Comparison of ENCODE assay signal across 8 cellular contexts in genomic region chr17:31313982-31314787, GRCh38. TPM values are rescaled to one million over a fixed set of nuclear protein-coding genes. Genes with fewer than 3 reads are reported as not detected.
A peak's percentile ranks its signal among the peaks of the same experiment; 100 is the strongest.
DNase-seq lines count a peak whose midpoint lies in the region; ATAC-seq and FAIRE-seq lines count a peak whose summit lies in the region.

Gene EVI2B, minus strand, starts transcription at chr17:31314054. Its CDS starts 8,445 bp downstream, at chr17:31305609.

- ATAC-seq in HG02973 (IDR thresholded peaks at IDR 0.05; ENCODE audit: unreplicated experiment) (peak; percentile 28), left lobe of liver (no peak)

- peak within 1 kb of the TSS; percentile 88 to 97 (median 90) for H3K27ac Mint-ChIP-seq in CD4-positive, alpha-beta memory T cell

- no peaks in the 10 kb centered on the region for H3K36me3 ChIP-seq in CD4-positive, alpha-beta memory T cell (ENCODE audit: insufficient read depth, low read length)

- no peak for FAIRE-seq in urothelium cell line (lab: Jason Lieb, UNC)

- no peaks in the 10 kb centered on the region for H3K9me3 Mint-ChIP-seq in CD4-positive, alpha-beta memory T cell

- H3K4me3 ChIP-seq in CD4-positive, alpha-beta memory T cell (ENCODE audit: low read length in 2 of 2) = peak within 1 kb of the TSS; percentile 59 to 60

- H3K9me3 ChIP-seq in CD4-positive, alpha-beta memory T cell (ENCODE audit: control insufficient read depth in 1 of 2, low read length in 2 of 2) = no peaks in the 10 kb centered on the region

- POLR2A ChIA-PET in CD4-positive, alpha-beta memory T cell (lab: Charles Lee; ENCODE audit: partially characterized antibody) = interaction anchor here (0.6 to 9.0 kb wide), 9 partner anchors 6 to 1697 kb away, joined by 3 to 197 read pairs (median 4); partner anchors contain the start of gene EVI2A

- CTCF ChIA-PET in CD4-positive, alpha-beta memory T cell (lab: Charles Lee; ENCODE audit: partially characterized antibody) = interaction anchor here (1.0 to 1.5 kb wide), 3 partner anchors 8 to 53 kb away, joined by 3 to 7 read pairs (median 3); partner anchors contain the start of gene EVI2A

- H3K4me1 ChIP-seq in CD4-positive, alpha-beta memory T cell (ENCODE audit: insufficient read depth, low read length) = peaks cover 49% of the 10 kb centered on the region

- H3K27me3 Mint-ChIP-seq in CD4-positive, alpha-beta memory T cell = no peaks in the 10 kb centered on the region

- H3K27me3 ChIP-seq in CD4-positive, alpha-beta memory T cell (ENCODE audit: insufficient read depth, low read length) = no peaks in the 10 kb centered on the region

- H3K4me1 Mint-ChIP-seq in CD4-positive, alpha-beta memory T cell = peaks cover 23 to 70% (median 36%) of the 10 kb centered on the region in 4 donors

- DNase-seq in CD4-positive, alpha-beta memory T cell = peak; percentile 59 to 75 (median 62)
- peak; percentile 13 for DNase-seq in germinal center (ENCODE audit: low spot score)
- DNase-seq in urothelium cell line (ENCODE audit: low spot score) = peak; percentile 24
- DNase-seq in NCI-H82 (lab: John Stamatoyannopoulos, UW) = no peak
- no peak for DNase-seq in DMS79 (lab: John Stamatoyannopoulos, UW)
- no peak for DNase-seq in left lobe of liver (ENCODE audit: low spot score)

- intact Hi-C loops in CD4-positive, alpha-beta memory T cell (cut with micrococcal nuclease) = loop anchor here (2.0 to 5.0 kb wide), 5 partner anchors 38 to 233 kb away; no protein-coding TSS in a partner anchor
- intact Hi-C loops in T-helper 1 cell treated with Interleukin-12 subunit alpha and Interleukin-12 subunit beta and Interleukin-4 antibody, amounts not matched to agents 30 ng/mL and 1 ng/mL, for 36 hours (cut with micrococcal nuclease) = loop anchor here (5.0 to 10.0 kb wide), 7 partner anchors 157 to 1041 kb away; partner anchors contain the start of genes ATAD5, TEFM, UTP6 and ZNF207

- H3K36me3 Mint-ChIP-seq in CD4-positive, alpha-beta memory T cell = peaks cover 12 to 36% of the 10 kb centered on the region in 2 donors

- H3K4me3 Mint-ChIP-seq in CD4-positive, alpha-beta memory T cell = peak within 1 kb of the TSS; percentile 88 to 97 (median 94)

- H3K27ac ChIP-seq in CD4-positive, alpha-beta memory T cell (ENCODE audit: low read depth, low read length) = peak within 1 kb of the TSS; percentile 66

RNA-seq across cellular contexts. Expression of gene EVI2B, which starts in this region (rescaled TPM):
- total RNA-seq in CD4-positive, alpha-beta memory T cell = 100 to 1,000 TPM; 174 to 176 TPM
- polyA plus RNA-seq in CD4-positive, alpha-beta memory T cell = 100 to 1,000 TPM in 1 of 2 donors, 10 to 100 TPM in 1; 99.2 to 103 TPM
- 54.8 and 56.6 TPM in 2 replicates for total RNA-seq in T-helper 1 cell treated with Interleukin-12 subunit alpha and Interleukin-12 subunit beta and Interleukin-4 antibody, amounts not matched to agents 30 ng/mL and 1 ng/mL, for 36 hours
- total RNA-seq in left lobe of liver = 2.0 TPM

Comparison
In these comparisons a context has a peak if more than half of its experiments do, and no peak if none do; other contexts are left out.
1. RNA of gene EVI2B (total RNA-seq): 174 to 176 TPM in CD4-positive, alpha-beta memory T cell and 54.8 to 56.6 TPM in T-helper 1 cell treated with Interleukin-12 subunit alpha and Interleukin-12 subunit beta and Interleukin-4 antibody, amounts not matched to agents 30 ng/mL and 1 ng/mL, for 36 hours; 2.0 TPM in left lobe of liver (single experiment); every median in the first group is over 10 times any median in the second.
2. DNase-seq: peak in CD4-positive, alpha-beta memory T cell (5 of 5), germinal center (single experiment) and urothelium cell line (single experiment); none in NCI-H82 (single experiment), DMS79 (single experiment) and left lobe of liver (single experiment).